ENCODE assay signal across 12 cellular contexts in the genomic region with DNA sequence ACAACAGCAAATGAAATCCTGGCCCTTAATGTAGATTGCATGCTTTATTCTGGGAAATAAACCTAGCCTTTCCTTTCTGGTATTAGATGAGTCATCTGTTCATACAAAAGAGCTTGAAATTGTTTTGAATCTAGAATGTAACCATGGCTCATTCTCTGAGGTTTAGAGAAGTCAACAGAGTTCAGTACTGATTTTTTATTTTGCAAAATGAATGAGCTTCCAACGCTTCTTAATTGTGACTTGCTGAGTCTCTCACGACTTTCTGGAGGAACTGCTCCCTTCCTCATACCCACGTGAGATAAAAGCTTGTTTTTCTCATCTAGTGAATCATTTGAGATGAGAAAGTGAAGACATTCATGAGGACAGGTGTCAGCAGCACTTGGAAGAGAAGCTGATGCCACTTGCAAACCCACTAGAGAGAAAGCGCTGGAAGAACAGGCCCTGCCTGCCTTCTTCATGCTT.
DNase-seq lines count a peak whose midpoint lies in the region; ATAC-seq lines count a peak whose summit lies in the region.
"Had no signal": no experiment of that assay in that cellular context is flagged by ENCODE, and none has a peak within 500 bp of the region (broad histone marks: within the 10 kb centered on the region; RNA-seq: fewer than 3 reads in every experiment).

No MANE protein-coding gene starts in this region.

- DNase-seq in AG08395 (ENCODE audit: low spot score) (peak; percentile 14), epidermal melanocyte (ENCODE audit: insufficient read length, low spot score) (no peak), COR-L47 (lab: John Stamatoyannopoulos, UW) (no peak), ecto neural progenitor cell (ENCODE audit: low spot score) (no peak), NCI-H1092 (lab: John Stamatoyannopoulos, UW) (no peak)
- DNase-seq in activated naive CD4-positive, alpha-beta T cell treated with anti-CD3 and anti-CD28 coated beads, Interleukin-2, amount 50 U/mL, for 72 hours (ENCODE audit: low spot score in 2 of 2) = peak in 1 of 2 donors; percentile 39
- DNase-seq: central memory CD4-positive, alpha-beta T cell; NCI-H2081; SHP77 had no signal

- peaks cover 0 to 11% of the 10 kb centered on the region in 2 donors for H3K9me3 Mint-ChIP-seq in activated naive CD4-positive, alpha-beta T cell treated with anti-CD3 and anti-CD28 coated beads, Interleukin-2, amount 50 U/mL, for 72 hours

- H3K36me3 Mint-ChIP-seq in activated naive CD4-positive, alpha-beta T cell treated with anti-CD3 and anti-CD28 coated beads, Interleukin-2, amount 50 U/mL, for 72 hours = peaks cover 6 to 15% of the 10 kb centered on the region in 2 donors

- H3K27ac Mint-ChIP-seq in activated naive CD4-positive, alpha-beta T cell treated with anti-CD3 and anti-CD28 coated beads, Interleukin-2, amount 50 U/mL, for 72 hours = peak overlapping the region; percentile 93 to 100
- H3K27ac Mint-ChIP-seq: progenitor cell of endocrine pancreas had no signal

- peak; percentile 70 for ATAC-seq in GM18870 (IDR thresholded peaks at IDR 0.05; ENCODE audit: unreplicated experiment)
- ATAC-seq in HG03280 (IDR thresholded peaks at IDR 0.05; ENCODE audit: unreplicated experiment) = peak; percentile 75
- peak; percentile 88 to 90 for ATAC-seq in activated naive CD4-positive, alpha-beta T cell treated with anti-CD3 and anti-CD28 coated beads, Interleukin-2, amount 50 U/mL, for 72 hours
